ENCODE assay signal across 7 cellular contexts in the genomic region with DNA sequence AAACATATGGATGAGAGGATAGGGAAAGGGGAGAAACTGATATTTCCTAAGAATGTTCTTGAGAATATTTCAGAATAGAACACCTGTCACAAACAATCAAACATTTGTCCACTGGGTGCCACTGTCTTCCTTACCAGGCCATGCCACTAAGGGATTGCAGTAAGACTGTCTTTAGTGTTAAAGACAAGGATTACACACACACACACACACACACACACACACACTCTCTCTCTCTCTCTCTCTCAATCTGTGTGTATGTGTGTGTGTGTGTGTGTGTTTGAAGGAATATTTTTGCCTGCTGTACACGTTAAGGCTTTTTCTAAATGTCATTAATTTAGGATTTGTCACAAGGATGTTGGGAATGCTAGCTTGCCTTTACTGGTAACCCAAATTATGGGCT. TPM values are rescaled to one million over a fixed set of nuclear protein-coding genes. Genes with fewer than 3 reads are reported as not detected.
DNase-seq lines count a peak whose midpoint lies in the region; ATAC-seq, FAIRE-seq and TF ChIP-seq lines count a peak whose summit lies in the region.

No MANE protein-coding gene starts in this region.

- no peak overlapping the region for H3K4me3 ChIP-seq in SJCRH30
- H3K4me3 ChIP-seq in fibroblast of lung (replicated peaks in 1 of 4; ENCODE audit: control extremely low read depth in 1 of 4, insufficient read depth in 1 of 4, low read depth in 3 of 4, low read length in 4 of 4), result no peak overlapping the region
- H3K4me3 ChIP-seq in parathyroid adenoma (ENCODE audit: low read depth, low read length), result no peak overlapping the region

- peak; percentile 95 for ATAC-seq in HG03354 (IDR thresholded peaks at IDR 0.05; ENCODE audit: poor library complexity, severe bottlenecking, unreplicated experiment)

- H3K27me3 ChIP-seq in SJCRH30 (no peaks in the 10 kb centered on the region), fibroblast of lung (ENCODE audit: control insufficient read depth, insufficient read depth, low read length) (no peaks in the 10 kb centered on the region), parathyroid adenoma (ENCODE audit: control insufficient read depth, insufficient read depth, low read length) (no peaks in the 10 kb centered on the region)

- no peak overlapping the region for H3K9ac ChIP-seq in fibroblast of lung (ENCODE audit: insufficient read depth, low read length)
- no peak overlapping the region for H3K9ac ChIP-seq in parathyroid adenoma

- H2AFZ ChIP-seq in fibroblast of lung (ENCODE audit: low read length) (no peak overlapping the region), parathyroid adenoma (no peak overlapping the region)

- H3K36me3 ChIP-seq in SJCRH30 (no peaks in the 10 kb centered on the region), fibroblast of lung (ENCODE audit: control insufficient read depth, insufficient read depth, low read length) (no peaks in the 10 kb centered on the region), parathyroid adenoma (ENCODE audit: control insufficient read depth, insufficient read depth, low read length) (no peaks in the 10 kb centered on the region)

- H3K27ac ChIP-seq in SJCRH30 (no peak overlapping the region), fibroblast of lung (ENCODE audit: insufficient read depth, low read length) (no peak overlapping the region), parathyroid adenoma (no peak overlapping the region)

- H3K4me1 ChIP-seq in SJCRH30, result no peaks in the 10 kb centered on the region; the same call in 1 of the 2 replicates
- H3K4me1 ChIP-seq in fibroblast of lung (ENCODE audit: control insufficient read depth, extremely low read depth, insufficient read depth, low read length), result peaks cover 2% of the 10 kb centered on the region
- no peaks in the 10 kb centered on the region for H3K4me1 ChIP-seq in parathyroid adenoma

- H3K79me2 ChIP-seq in fibroblast of lung (ENCODE audit: control insufficient read depth, insufficient read depth, low read length), result no peaks in the 10 kb centered on the region
- no peaks in the 10 kb centered on the region for H3K79me2 ChIP-seq in parathyroid adenoma

- H3K9me3 ChIP-seq in SJCRH30 (replicated peaks), result no peaks in the 10 kb centered on the region; the same call in 1 of the 2 replicates
- H3K9me3 ChIP-seq in fibroblast of lung (ENCODE audit: control insufficient read depth, insufficient read depth, low read depth, low read length), result no peaks in the 10 kb centered on the region
- H3K9me3 ChIP-seq in parathyroid adenoma (ENCODE audit: control insufficient read depth, low read length), result no peaks in the 10 kb centered on the region

- H4K20me1 ChIP-seq in fibroblast of lung (ENCODE audit: control insufficient read depth, extremely low read depth, insufficient read depth, low read length), result no peaks in the 10 kb centered on the region

- TF ChIP-seq CTCF in fibroblast of lung (conservative IDR thresholded peaks at IDR 0.05 in 1 of 2, IDR thresholded peaks at IDR 0.05 in 1 of 2; ENCODE audit: low read depth in 1 of 2, low read length in 2 of 2), result peak; percentile 39 to 41
- peak; percentile 27 for TF ChIP-seq CTCF in parathyroid adenoma (IDR thresholded peaks at IDR 0.05)

- H3K4me2 ChIP-seq in fibroblast of lung (ENCODE audit: extremely low read depth, insufficient read depth, low read length), result no peak overlapping the region
- H3K4me2 ChIP-seq in parathyroid adenoma (ENCODE audit: low read length), result no peak overlapping the region

- peak; percentile 86 for FAIRE-seq in GM19239 (lab: Jason Lieb, UNC)

- peak; percentile 54 for DNase-seq in EL
- peak; percentile 36 for DNase-seq in GM19239 (ENCODE audit: insufficient read length, low spot score)
- DNase-seq in SJCRH30, result peak; percentile 13 to 52
- DNase-seq in fibroblast of lung (ENCODE audit: low read depth in 2 of 2), result peak; percentile 63 to 66
- no peak for DNase-seq in islet precursor cell

RNA-seq across cellular contexts. Expression of a gene that starts 54.4 kb away (rescaled TPM):
- not detected in 2 replicates for total RNA-seq in SJCRH30 (2014; rRNA removed; shearing (Covaris generic))
- total RNA-seq in fibroblast of lung, result not detected in 2 replicates
- polyA plus RNA-seq in fibroblast of lung, result not detected in 2 replicates
- polyA plus RNA-seq in fibroblast of lung (2012), result 0.52 TPM in 1 of 2 replicates, not detected in the other
- not detected in 2 replicates for polyA minus RNA-seq in fibroblast of lung (ENCODE audit: low replicate concordance)
